ENCODE assay signal across 8 cellular contexts in the genomic region with DNA sequence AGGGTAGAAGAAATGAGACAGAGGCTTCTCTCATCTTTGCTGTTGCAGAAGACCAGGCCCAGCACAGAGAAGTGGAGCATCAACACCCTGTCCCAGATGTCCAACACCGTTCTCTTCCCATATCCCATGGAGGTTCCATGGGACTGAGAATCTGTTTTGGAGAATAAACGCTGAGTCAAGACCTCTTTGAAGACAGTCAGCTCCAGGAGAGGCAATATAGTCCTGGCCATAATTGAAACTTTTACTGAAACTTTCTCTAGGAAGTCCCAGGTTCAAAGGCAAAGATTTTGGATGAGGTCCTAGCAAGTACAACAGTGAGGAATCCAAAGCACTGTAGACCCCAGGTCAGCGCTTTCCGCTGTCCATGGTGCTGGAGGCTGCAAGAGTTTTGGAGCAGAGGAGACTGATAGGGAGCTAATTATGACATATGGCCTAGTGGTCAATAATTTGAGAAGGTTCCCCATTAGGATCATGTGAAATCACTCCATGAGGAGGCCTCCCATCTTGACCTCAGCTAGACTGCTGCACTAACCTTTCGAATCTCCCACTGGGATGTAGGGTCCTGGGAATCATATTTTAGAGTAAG. TPM values are rescaled to one million over a fixed set of nuclear protein-coding genes. Genes with fewer than 3 reads are reported as not detected.
DNase-seq lines count a peak whose midpoint lies in the region; ATAC-seq lines count a peak whose summit lies in the region.
"Had no signal": no experiment of that assay in that cellular context is flagged by ENCODE, and none has a peak within 500 bp of the region (broad histone marks: within the 10 kb centered on the region; RNA-seq: fewer than 3 reads in every experiment).

No MANE protein-coding gene starts in this region.

- H3K27ac Mint-ChIP-seq in activated CD4-positive, alpha-beta memory T cell treated with anti-CD3 and anti-CD28 coated beads, Interleukin-2, amount 10 ng/mL, durations not matched to agents 7 days and 5 days: no peak overlapping the region

- peaks cover 54% of the 10 kb centered on the region for H3K27me3 Mint-ChIP-seq in activated CD4-positive, alpha-beta memory T cell treated with anti-CD3 and anti-CD28 coated beads, Interleukin-2, amount 10 ng/mL, durations not matched to agents 7 days and 5 days

- POLR2A ChIA-PET in activated CD4-positive, alpha-beta memory T cell treated with anti-CD3 and anti-CD28 coated beads, Interleukin-2, amount 10 ng/mL, durations not matched to agents 7 days and 5 days (lab: Charles Lee): interaction anchor here (1.0 kb wide), 1 partner anchor 54 kb away, joined by 3 read pairs; no protein-coding TSS in a partner anchor

- no peak for ATAC-seq in GM18867 (IDR thresholded peaks at IDR 0.05; ENCODE audit: unreplicated experiment)

- H3K4me3 ChIP-seq in Jurkat, Clone E6-1 (ENCODE audit: low read length): no peak overlapping the region
- H3K4me3 ChIP-seq: breast epithelium had no signal

- CTCF ChIA-PET in activated CD4-positive, alpha-beta memory T cell treated with anti-CD3 and anti-CD28 coated beads, Interleukin-2, amount 10 ng/mL, durations not matched to agents 7 days and 5 days (lab: Charles Lee): interaction anchor here (0.8 to 1.8 kb wide), 3 partner anchors 53 to 116 kb away, joined by 3 to 5 read pairs (median 3); partner anchors contain the start of gene TBX21

- no peak overlapping the region for H3K4me3 Mint-ChIP-seq in activated CD4-positive, alpha-beta memory T cell treated with anti-CD3 and anti-CD28 coated beads, Interleukin-2, amount 10 ng/mL, durations not matched to agents 7 days and 5 days

- DNase-seq in ELR (ENCODE audit: low read depth): peak; percentile 44
- DNase-seq in Jurkat, Clone E6-1 (ENCODE audit: low read depth, low spot score): peak; percentile 24
- DNase-seq in activated CD4-positive, alpha-beta memory T cell treated with anti-CD3 and anti-CD28 coated beads, Interleukin-2, amount 10 ng/mL, durations not matched to agents 7 days and 5 days: peak; percentile 54
- peak; percentile 89 for DNase-seq in islet precursor cell
- no peak for DNase-seq in NCI-H187 (lab: John Stamatoyannopoulos, UW)
- DNase-seq in LoVo (ENCODE audit: low spot score): no peak

- H3K4me1 Mint-ChIP-seq in activated CD4-positive, alpha-beta memory T cell treated with anti-CD3 and anti-CD28 coated beads, Interleukin-2, amount 10 ng/mL, durations not matched to agents 7 days and 5 days: peaks cover 12% of the 10 kb centered on the region

- H3K36me3 Mint-ChIP-seq in activated CD4-positive, alpha-beta memory T cell treated with anti-CD3 and anti-CD28 coated beads, Interleukin-2, amount 10 ng/mL, durations not matched to agents 7 days and 5 days (ENCODE audit: low read depth): no peaks in the 10 kb centered on the region

- H3K9me3 Mint-ChIP-seq in activated CD4-positive, alpha-beta memory T cell treated with anti-CD3 and anti-CD28 coated beads, Interleukin-2, amount 10 ng/mL, durations not matched to agents 7 days and 5 days: no peaks in the 10 kb centered on the region

RNA-seq across cellular contexts. Expression of gene OSBPL7, which starts 36.0 kb away (rescaled TPM):
- 19.5 TPM for polyA plus RNA-seq in Jurkat, Clone E6-1 (2012; ENCODE audit: insufficient read depth, insufficient read length)
- total RNA-seq in activated CD4-positive, alpha-beta memory T cell treated with anti-CD3 and anti-CD28 coated beads, Interleukin-2, amount 10 ng/mL, durations not matched to agents 7 days and 5 days: 10 to 100 TPM; 33.2 to 36.1 TPM

RNA-seq across cellular contexts. Expression of gene MRPL10, which starts 45.7 kb away (rescaled TPM):
- 32.1 TPM for polyA plus RNA-seq in Jurkat, Clone E6-1 (2012; ENCODE audit: insufficient read depth, insufficient read length)
- total RNA-seq in activated CD4-positive, alpha-beta memory T cell treated with anti-CD3 and anti-CD28 coated beads, Interleukin-2, amount 10 ng/mL, durations not matched to agents 7 days and 5 days: 10 to 100 TPM; 91.5 to 95.7 TPM

RNA-seq across cellular contexts. Expression of gene LRRC46, which starts 45.8 kb away (rescaled TPM):
- 3.5 TPM for polyA plus RNA-seq in Jurkat, Clone E6-1 (2012; ENCODE audit: insufficient read depth, insufficient read length)
- total RNA-seq in activated CD4-positive, alpha-beta memory T cell treated with anti-CD3 and anti-CD28 coated beads, Interleukin-2, amount 10 ng/mL, durations not matched to agents 7 days and 5 days: under 1 TPM; 0.45 to 0.53 TPM

RNA-seq across cellular contexts. Expression of gene TBX21, which starts 52.6 kb away (rescaled TPM):
- polyA plus RNA-seq in Jurkat, Clone E6-1 (2012; ENCODE audit: insufficient read depth, insufficient read length): 2.5 TPM
- total RNA-seq in activated CD4-positive, alpha-beta memory T cell treated with anti-CD3 and anti-CD28 coated beads, Interleukin-2, amount 10 ng/mL, durations not matched to agents 7 days and 5 days: 10 to 100 TPM; 58.3 to 61.1 TPM

RNA-seq across cellular contexts. Expression of gene SCRN2, which starts 55.4 kb away (rescaled TPM):
- polyA plus RNA-seq in Jurkat, Clone E6-1 (2012; ENCODE audit: insufficient read depth, insufficient read length): 50.8 TPM
- total RNA-seq in activated CD4-positive, alpha-beta memory T cell treated with anti-CD3 and anti-CD28 coated beads, Interleukin-2, amount 10 ng/mL, durations not matched to agents 7 days and 5 days: 10 to 100 TPM; 29.1 to 29.8 TPM

Comparison
In these comparisons a context has a peak if more than half of its experiments do, and no peak if none do; other contexts are left out.
1. DNase-seq: peak in ELR (single experiment), Jurkat, Clone E6-1 (single experiment), activated CD4-positive, alpha-beta memory T cell treated with anti-CD3 and anti-CD28 coated beads, Interleukin-2, amount 10 ng/mL, durations not matched to agents 7 days and 5 days (single experiment) and islet precursor cell (single experiment); none in NCI-H187 (0 of 2) and LoVo (single experiment).